Comparison of ENCODE assay signal across 8 cellular contexts in genomic region chr2:212863185-212863588, GRCh38.
DNase-seq lines count a peak whose midpoint lies in the region; ATAC-seq and TF ChIP-seq lines count a peak whose summit lies in the region.

No MANE protein-coding gene starts in this region.

- intact Hi-C loops in CD14-positive monocyte (cut with micrococcal nuclease) = no loop called here

- no peak overlapping the region for H3K4me3 ChIP-seq in NB4 (ENCODE audit: low read depth, low read length)

- H3K4me3 Mint-ChIP-seq in CD14-positive monocyte = no peak overlapping the region

- in situ Hi-C loops in GM13977 (cut with MboI; ENCODE audit: low pct_unique_long_range_greater_than_20kb, low sequenced_read_pairs, unreplicated experiment) = no loop called here

- H3K36me3 Mint-ChIP-seq in CD14-positive monocyte = no peaks in the 10 kb centered on the region

- TF ChIP-seq POLR2A in NB4 (IDR thresholded peaks at IDR 0.05; ENCODE audit: extremely low read depth, insufficient read length) = no peak

- DNase-seq in CD14-positive monocyte (ENCODE audit: low spot score) (no peak), GM13977 (ENCODE audit: low spot score) (no peak), NB4 (ENCODE audit: low read depth) (peak; percentile 74), islet precursor cell (peak; percentile 73), NCI-H1048 (lab: John Stamatoyannopoulos, UW) (no peak)
- peak; percentile 13 for DNase-seq in activated CD8-positive, alpha-beta memory T cell treated with anti-CD3 and anti-CD28 coated beads, Interleukin-2, amount 50 U/mL, for 4 hours

- peaks cover 12 to 26% (median 22%) of the 10 kb centered on the region in 7 donors for H3K9me3 Mint-ChIP-seq in CD14-positive monocyte

- no peaks in the 10 kb centered on the region for H3K4me1 Mint-ChIP-seq in CD14-positive monocyte

- TF ChIP-seq CTCF in CD14-positive monocyte (IDR thresholded peaks at IDR 0.05) (peak; percentile 3), GM13977 (IDR thresholded peaks at IDR 0.05; ENCODE audit: extremely low read depth, insufficient read depth, missing control alignments) (peak; percentile 53), NB4 (IDR thresholded peaks at IDR 0.05; ENCODE audit: low read depth, low read length) (peak; percentile 84)

- H3K27ac Mint-ChIP-seq in CD14-positive monocyte = peak overlapping the region in 1 of 7 donors; percentile 62

- no peak for ATAC-seq in HG03175 (IDR thresholded peaks at IDR 0.05; ENCODE audit: unreplicated experiment)
- ATAC-seq in GM18502 (IDR thresholded peaks at IDR 0.05; ENCODE audit: poor library complexity, unreplicated experiment) = no peak

- peaks cover 0 to 1% (median 0%) of the 10 kb centered on the region in 3 donors for H3K27me3 Mint-ChIP-seq in CD14-positive monocyte (ENCODE audit: low read depth in 3 of 3)

Comparison
In these comparisons a context has a peak if more than half of its experiments do, and no peak if none do; other contexts are left out.
1. DNase-seq: peak in NB4 (single experiment), activated CD8-positive, alpha-beta memory T cell treated with anti-CD3 and anti-CD28 coated beads, Interleukin-2, amount 50 U/mL, for 4 hours (single experiment) and islet precursor cell (single experiment); none in CD14-positive monocyte (single experiment), GM13977 (single experiment) and NCI-H1048 (single experiment).
2. CTCF ChIP-seq: peak in every context shown above with its lines; median percentile 84 in NB4; 53 in GM13977; 3 in CD14-positive monocyte.